Comparison of ENCODE assay signal across 10 cellular contexts in the genomic region with DNA sequence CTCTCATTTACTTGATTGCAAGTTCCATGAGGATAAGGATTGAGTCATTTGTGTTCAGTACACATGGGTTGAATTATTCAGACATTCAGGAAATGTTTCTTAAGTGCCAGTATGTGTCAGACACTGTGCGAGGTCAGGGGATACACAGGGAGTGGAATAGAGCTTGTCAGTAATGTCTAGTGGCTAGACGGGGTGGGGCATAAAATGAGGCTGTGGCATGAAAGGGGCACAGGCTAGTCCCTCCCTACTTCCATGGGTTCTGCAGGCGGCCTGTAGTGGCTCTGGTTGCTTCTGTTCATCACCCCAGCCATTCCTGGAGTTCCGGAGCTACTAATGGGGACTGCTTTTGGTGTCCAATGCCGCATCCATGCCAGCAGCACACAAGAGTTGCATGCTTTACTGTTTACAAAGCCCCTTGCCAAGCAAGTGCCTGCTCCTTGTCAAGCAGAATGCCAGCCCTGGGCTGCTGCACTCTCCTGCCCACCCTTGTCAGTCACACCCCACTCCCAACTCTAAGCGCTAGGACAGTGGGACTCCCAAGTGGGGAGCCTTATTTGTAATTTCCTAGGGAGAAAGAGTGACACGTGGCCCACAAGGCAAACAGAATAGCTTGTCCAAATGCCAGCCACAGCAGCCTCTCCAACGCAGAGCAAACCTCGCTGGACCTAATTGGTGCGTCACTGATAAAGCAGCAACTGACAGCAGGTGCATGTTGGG.
DNase-seq lines count a peak whose midpoint lies in the region; ATAC-seq, FAIRE-seq and TF ChIP-seq lines count a peak whose summit lies in the region.
"Had no signal": no experiment of that assay in that cellular context is flagged by ENCODE, and none has a peak within 500 bp of the region (broad histone marks: within the 10 kb centered on the region; RNA-seq: fewer than 3 reads in every experiment).

No MANE protein-coding gene starts in this region.

- 94% methylated on average over 10 of the region's 10 CpGs; no CpG with 5 or more reads in 1 of the 2 experiments for WGBS in H1 (ENCODE audit: extremely low coverage in 1 of 2, insufficient coverage in 1 of 2, insufficient read length in 1 of 2, insufficient replicate concordance in 2 of 2, low coverage in 1 of 2, low lambda C conversion rate in 2 of 2, missing lambda C conversion rate in 1 of 2), 2 experiments
- 81% methylated on average over 10 of the region's 10 CpGs for WGBS in hepatocyte (ENCODE audit: low lambda C conversion rate, missing lambda C conversion rate)
- WGBS in smooth muscle cell (ENCODE audit: low lambda C conversion rate), result 77% methylated on average over 10 of the region's 10 CpGs

- H3K27ac ChIP-seq in H1 (ENCODE audit: low read depth, low read length) (no peak overlapping the region), hepatocyte (no peak overlapping the region), smooth muscle cell (ENCODE audit: low read depth) (no peak overlapping the region)

- H4K20me1 ChIP-seq in H1 (replicated peaks in 1 of 2; ENCODE audit: control insufficient read depth in 1 of 2, insufficient read depth in 2 of 2, low read length in 2 of 2), result no peaks in the 10 kb centered on the region
- H4K20me1 ChIP-seq in hepatocyte (ENCODE audit: insufficient read depth, poor library complexity, severe bottlenecking), result no peaks in the 10 kb centered on the region
- no peaks in the 10 kb centered on the region for H4K20me1 ChIP-seq in smooth muscle cell (ENCODE audit: low read depth)

- no peaks in the 10 kb centered on the region for H3K9me2 ChIP-seq in hepatocyte (replicated peaks; ENCODE audit: insufficient read depth)

- H2AFZ ChIP-seq in H1 (ENCODE audit: low read length) (no peak overlapping the region), hepatocyte (no peak overlapping the region), smooth muscle cell (ENCODE audit: low read depth) (no peak overlapping the region)

- H3K9me3 ChIP-seq in H1 (ENCODE audit: insufficient read depth in 2 of 2, low read depth in 1 of 2, low read length in 1 of 2), result no peaks in the 10 kb centered on the region
- H3K9me3 ChIP-seq in mucosa of descending colon, result no peaks in the 10 kb centered on the region
- no peaks in the 10 kb centered on the region for H3K9me3 ChIP-seq in hepatocyte (ENCODE audit: low read depth)
- no peaks in the 10 kb centered on the region for H3K9me3 ChIP-seq in smooth muscle cell (replicated peaks; ENCODE audit: low read depth)

- H2BK12ac ChIP-seq in H1 (ENCODE audit: low read depth, low read length), result no peak overlapping the region

- H3K27me3 ChIP-seq in H1 (replicated peaks in 1 of 4; ENCODE audit: control insufficient read depth in 3 of 4, extremely low read depth in 1 of 4, insufficient read depth in 3 of 4, low read length in 3 of 4), result no peaks in the 10 kb centered on the region
- H3K27me3 ChIP-seq in hepatocyte, result no peaks in the 10 kb centered on the region
- no peaks in the 10 kb centered on the region for H3K27me3 ChIP-seq in smooth muscle cell (ENCODE audit: low read depth)

- no peak overlapping the region for H2BK20ac ChIP-seq in H1 (ENCODE audit: low read length)

- H3K4me2 ChIP-seq in H1 (ENCODE audit: insufficient read depth in 1 of 2, low read depth in 2 of 2, low read length in 2 of 2) (no peak overlapping the region), hepatocyte (no peak overlapping the region), smooth muscle cell (no peak overlapping the region)

- H3K4me3 ChIP-seq in H1 (ENCODE audit: extremely low read depth in 1 of 4, insufficient read depth in 2 of 4, low read depth in 3 of 4, low read length in 4 of 4) (no peak overlapping the region), mucosa of descending colon (no peak overlapping the region), hepatocyte (no peak overlapping the region), smooth muscle cell (no peak overlapping the region)

- no peak overlapping the region for H3K56ac ChIP-seq in H1 (replicated peaks; ENCODE audit: insufficient read length, low read depth, low read length)

- no peak overlapping the region for H2BK15ac ChIP-seq in H1 (ENCODE audit: low read length)

- TF ChIP-seq POLR2A in H1 (IDR thresholded peaks at IDR 0.05; ENCODE audit: control extremely low read depth in 1 of 2, low read depth in 2 of 2, low read length in 2 of 2), result no peak

- no peak overlapping the region for H4K91ac ChIP-seq in H1 (replicated peaks; ENCODE audit: insufficient read length, low read length)

- H3K36me3 ChIP-seq in H1 (ENCODE audit: control insufficient read depth in 2 of 4, insufficient read depth in 4 of 4, low read length in 3 of 4) (no peaks in the 10 kb centered on the region), mucosa of descending colon (ENCODE audit: low read depth) (no peaks in the 10 kb centered on the region), hepatocyte (replicated peaks; ENCODE audit: insufficient read depth, low read depth) (no peaks in the 10 kb centered on the region), smooth muscle cell (ENCODE audit: low read depth) (no peaks in the 10 kb centered on the region)

- intact Hi-C loops in mucosa of descending colon (cut with DNase I, micrococcal nuclease), result no loop called here

- no peak overlapping the region; a peak in 1 of 7 replicates for H3K9ac ChIP-seq in H1 (replicated peaks in 1 of 4; ENCODE audit: extremely low read depth in 1 of 4, low read depth in 3 of 4, low read length in 3 of 4)
- H3K9ac ChIP-seq in smooth muscle cell (ENCODE audit: low read depth), result no peak overlapping the region

- no peak for TF ChIP-seq CTCF in H1 (IDR thresholded peaks at IDR 0.05; ENCODE audit: control extremely low read depth in 1 of 3, insufficient read depth in 1 of 3, low read depth in 1 of 3, low read length in 3 of 3)
- no peak for TF ChIP-seq CTCF in mucosa of descending colon (IDR thresholded peaks at IDR 0.05)
- no peak for TF ChIP-seq CTCF in hepatocyte (IDR thresholded peaks at IDR 0.05; ENCODE audit: poor library complexity)
- TF ChIP-seq CTCF in GM20000 (IDR thresholded peaks at IDR 0.05; ENCODE audit: extremely low read depth, missing control alignments), result no peak
- no peak for TF ChIP-seq CTCF in smooth muscle cell (IDR thresholded peaks at IDR 0.05; ENCODE audit: borderline replicate concordance, insufficient read depth, poor library complexity, severe bottlenecking)

- H4K5ac ChIP-seq in H1 (ENCODE audit: insufficient read length, low read depth, low read length), result no peak overlapping the region

- H3K79me2 ChIP-seq in H1 (ENCODE audit: control insufficient read depth in 1 of 2, insufficient read depth in 2 of 2, low read length in 2 of 2) (no peaks in the 10 kb centered on the region), hepatocyte (no peaks in the 10 kb centered on the region), smooth muscle cell (ENCODE audit: low read depth) (no peaks in the 10 kb centered on the region)

- ATAC-seq in mucosa of descending colon, result peak; percentile 49
- ATAC-seq in GM21717 (IDR thresholded peaks at IDR 0.05; ENCODE audit: unreplicated experiment), result no peak
- ATAC-seq: natural killer cell treated with Interleukin-12 subunit alpha and Interleukin-12 subunit beta and Interleukin-15 and Interleukin-18, amount 100 ng/mL, for 72 hours had no signal

- H3K23ac ChIP-seq in H1 (ENCODE audit: insufficient read length), result no peak overlapping the region

- no peak overlapping the region for H2BK120ac ChIP-seq in H1 (replicated peaks; ENCODE audit: low read depth, low read length)

- H2BK5ac ChIP-seq in H1 (ENCODE audit: low read depth, low read length), result no peak overlapping the region

- no peaks in the 10 kb centered on the region for H3F3A ChIP-seq in smooth muscle cell (ENCODE audit: low read depth)

- POLR2A ChIA-PET in H1 (lab: Charles Lee; ENCODE audit: partially characterized antibody), result no interaction called here

- H4K8ac ChIP-seq in H1 (ENCODE audit: extremely low read depth, insufficient read depth, low read length), result peak overlapping the region; percentile 60

- no peaks in the 10 kb centered on the region for H3K79me1 ChIP-seq in H1 (ENCODE audit: low read depth, low read length)

- TF ChIP-seq EP300 in H1 (IDR thresholded peaks at IDR 0.05; ENCODE audit: borderline replicate concordance in 1 of 2, low read depth in 2 of 2, low read length in 2 of 2), result no peak

- H3K14ac ChIP-seq in H1 (ENCODE audit: insufficient read length), result no peak overlapping the region

- DNase-seq in Daoy (ENCODE audit: low read depth), result peak; percentile 92
- DNase-seq in NCI-H2029 (lab: John Stamatoyannopoulos, UW), result peak; percentile 68
- no peak for DNase-seq in H1 (ENCODE audit: low read depth in 1 of 2, low spot score in 2 of 2)
- DNase-seq in mucosa of descending colon, result no peak
- no peak for DNase-seq in hepatocyte (ENCODE audit: low spot score)
- no peak for DNase-seq in GM20000 (ENCODE audit: low spot score)
- no peak for DNase-seq in smooth muscle cell (lab: John Stamatoyannopoulos, UW; ENCODE audit: unreplicated experiment)
- DNase-seq: activated T-cell treated with anti-CD3 and anti-CD28 coated beads, Interleukin-2, amount 50 U/mL, for 1 hour had no signal

- no peak overlapping the region for H3K4ac ChIP-seq in H1 (replicated peaks; ENCODE audit: insufficient read length, low read depth, low read length)

- TF ChIP-seq RAD21 in H1 (IDR thresholded peaks at IDR 0.05 in 1 of 2, conservative IDR thresholded peaks at IDR 0.05 in 1 of 2; ENCODE audit: low read depth in 2 of 2, low read length in 2 of 2), result no peak

- no peak overlapping the region for H3K18ac ChIP-seq in H1 (ENCODE audit: extremely low read depth, low read length)

- no peak for FAIRE-seq in H1 (lab: Jason Lieb, UNC)

- no peak overlapping the region for H2AK5ac ChIP-seq in H1 (ENCODE audit: low read depth, low read length)

- no peaks in the 10 kb centered on the region for H3K23me2 ChIP-seq in H1 (ENCODE audit: low read depth, low read length)

- H3K4me1 ChIP-seq in H1 (replicated peaks in 1 of 4; ENCODE audit: control insufficient read depth in 3 of 4, insufficient read depth in 4 of 4, low read length in 3 of 4) (no peaks in the 10 kb centered on the region), mucosa of descending colon (ENCODE audit: low read depth) (no peaks in the 10 kb centered on the region), hepatocyte (ENCODE audit: insufficient read depth) (no peaks in the 10 kb centered on the region), smooth muscle cell (ENCODE audit: low read depth) (no peaks in the 10 kb centered on the region)

- CTCF ChIA-PET in H1 (lab: Charles Lee; ENCODE audit: partially characterized antibody), result interaction anchor here (0.5 to 1.6 kb wide), 8 partner anchors 10 to 162 kb away, joined by 3 to 6 read pairs (median 4); no protein-coding TSS in a partner anchor

TF ChIP-seq in H1, 55 proteins besides CTCF, POLR2A, EP300 and RAD21 (continues in another document):
- TF ChIP-seq SP4 (IDR thresholded peaks at IDR 0.05; ENCODE audit: low read length), result no peak
- no peak for TF ChIP-seq CHD2 (IDR thresholded peaks at IDR 0.05; ENCODE audit: low read length)
- no peak for TF ChIP-seq KDM4A (IDR thresholded peaks at IDR 0.05; ENCODE audit: low read depth, low read length, severe bottlenecking)
- TF ChIP-seq RFX5 (IDR thresholded peaks at IDR 0.05; ENCODE audit: borderline replicate concordance, low read depth, low read length), result no peak
- no peak for TF ChIP-seq NANOG (IDR thresholded peaks at IDR 0.05; ENCODE audit: insufficient read depth, low read depth, low read length, poor library complexity, severe bottlenecking)
- no peak for TF ChIP-seq SIX5 (IDR thresholded peaks at IDR 0.05; ENCODE audit: low read depth, low read length)
- TF ChIP-seq SUZ12 (IDR thresholded peaks at IDR 0.05; ENCODE audit: low read length), result no peak

Comparison
In these comparisons a context has a peak if more than half of its experiments do, and no peak if none do; other contexts are left out.
1. DNase-seq: peak in Daoy (single experiment) and NCI-H2029 (single experiment); none in H1 (0 of 2), mucosa of descending colon (0 of 3), hepatocyte (single experiment), GM20000 (single experiment) and smooth muscle cell (single experiment).